20 cellular contexts compared by ENCODE assay signal in the genomic region with DNA sequence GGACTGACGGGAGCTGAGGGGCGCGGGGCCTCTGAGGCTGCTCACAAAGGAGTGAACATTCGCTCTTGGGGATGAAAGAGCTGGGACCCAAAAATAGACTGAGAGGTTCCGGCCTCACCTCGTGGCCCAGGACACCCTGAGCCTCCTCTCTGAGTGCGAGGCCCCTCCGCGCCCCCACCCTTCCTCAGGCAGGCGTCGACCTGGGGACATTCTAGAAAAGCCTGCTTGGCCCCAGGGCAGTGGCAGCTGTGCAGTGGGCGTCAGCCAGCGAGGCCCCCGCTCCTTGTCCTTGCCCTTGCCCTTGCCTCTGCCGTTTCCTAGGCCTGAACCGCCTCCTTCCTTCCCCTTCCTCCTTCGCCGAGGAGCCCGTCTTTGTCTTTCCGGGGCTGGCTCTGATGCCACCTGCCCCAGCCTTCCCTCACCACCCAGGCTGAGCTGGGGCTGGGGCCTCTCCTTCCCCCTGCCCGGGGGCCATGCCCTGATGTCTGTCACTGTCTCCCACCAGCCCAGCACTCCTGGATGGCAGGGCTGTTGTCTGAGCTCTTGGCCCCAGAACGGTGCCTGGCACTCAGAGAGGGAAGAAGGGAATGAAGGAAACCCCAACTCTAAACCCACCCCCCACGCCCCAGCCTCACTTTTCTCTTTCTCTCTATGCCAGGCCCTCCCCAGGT.
DNase-seq lines count a peak whose midpoint lies in the region; ATAC-seq, FAIRE-seq and TF ChIP-seq lines count a peak whose summit lies in the region.
"Had no signal": no experiment of that assay in that cellular context is flagged by ENCODE, and none has a peak within 500 bp of the region (broad histone marks: within the 10 kb centered on the region; RNA-seq: fewer than 3 reads in every experiment).

No MANE protein-coding gene starts in this region.

- FAIRE-seq in endothelial cell of umbilical vein (lab: Jason Lieb, UNC): no peak

- H3K4me3 Mint-ChIP-seq in osteocyte (ENCODE audit: unreplicated experiment): no peak overlapping the region
- H3K4me3 Mint-ChIP-seq: activated T-helper 17 cell treated with anti-CD3 and anti-CD28 coated beads, Interleukin-2, amount 50 U/mL, for 72 hours; CD14-positive monocyte; mesothelial cell of epicardium; natural killer cell had no signal

- H3K27me3 Mint-ChIP-seq in osteocyte (ENCODE audit: unreplicated experiment): peaks cover 4% of the 10 kb centered on the region
- H3K27me3 Mint-ChIP-seq: activated T-helper 17 cell treated with anti-CD3 and anti-CD28 coated beads, Interleukin-2, amount 50 U/mL, for 72 hours had no signal

- no peak for ATAC-seq in left cardiac atrium
- ATAC-seq in heart left ventricle: no peak
- ATAC-seq in upper lobe of left lung (ENCODE audit: low FRiP score in 2 of 2): no peak
- ATAC-seq: activated T-helper 17 cell treated with anti-CD3 and anti-CD28 coated beads, Interleukin-2, amount 50 U/mL, for 72 hours; natural killer cell had no signal

- no peaks in the 10 kb centered on the region for H4K20me1 ChIP-seq in endothelial cell of umbilical vein (replicated peaks; ENCODE audit: control insufficient read depth, extremely low read depth, insufficient read depth, low read length)

- TF ChIP-seq EP300 in upper lobe of left lung (IDR thresholded peaks at IDR 0.05): no peak

- TF ChIP-seq CTCF in heart left ventricle (IDR thresholded peaks at IDR 0.05): no peak
- no peak for TF ChIP-seq CTCF in endothelial cell of umbilical vein (IDR thresholded peaks at IDR 0.05; ENCODE audit: extremely low read depth in 1 of 2, insufficient read depth in 1 of 2, low read depth in 1 of 2, low read length in 2 of 2)
- TF ChIP-seq CTCF in osteocyte (IDR thresholded peaks at IDR 0.05): no peak
- TF ChIP-seq CTCF in upper lobe of left lung (IDR thresholded peaks at IDR 0.05): no peak

- no peaks in the 10 kb centered on the region for H3K4me1 Mint-ChIP-seq in osteocyte (ENCODE audit: unreplicated experiment)
- H3K4me1 Mint-ChIP-seq: activated T-helper 17 cell treated with anti-CD3 and anti-CD28 coated beads, Interleukin-2, amount 50 U/mL, for 72 hours; mesothelial cell of epicardium; natural killer cell had no signal

- intact Hi-C loops in left cardiac atrium (cut with DNase I): no loop called here
- intact Hi-C loops in heart left ventricle (cut with DNase I): no loop called here
- intact Hi-C loops in endothelial cell of umbilical vein (cut with micrococcal nuclease): no loop called here

- no TSS peak for BruUV-seq in endothelial cell of umbilical vein (replicated peaks; lab: Mats Ljungman, UMichigan)

- H3K4me3 ChIP-seq in heart left ventricle (no peak overlapping the region), endothelial cell of umbilical vein (replicated peaks in 1 of 3; ENCODE audit: insufficient read depth in 1 of 3, low read depth in 1 of 3, low read length in 3 of 3) (no peak overlapping the region), upper lobe of left lung (no peak overlapping the region)
- H3K4me3 ChIP-seq: HAP-1, Peyer's patch had no signal

- peak; percentile 13 for DNase-seq in left cardiac atrium
- no peak for DNase-seq in heart left ventricle
- no peak for DNase-seq in endothelial cell of umbilical vein (ENCODE audit: low read depth, low spot score)
- DNase-seq in osteocyte (ENCODE audit: extremely low spot score, unreplicated experiment): peak; percentile 81
- DNase-seq in upper lobe of left lung: peak; percentile 8 to 62
- DNase-seq in A172 (ENCODE audit: low spot score): no peak
- no peak for DNase-seq in DMS79 treated with DMSO at 0.1 percent for 48 hours (lab: John Stamatoyannopoulos, UW)
- DNase-seq in NCI-H226: no peak
- DNase-seq: activated CD4-positive, alpha-beta T cell treated with anti-CD3 and anti-CD28 coated beads for 4 hours; Calu3; EL; natural killer cell; NCI-H1694; NCI-H2171; NCI-H524 treated with DMSO at 0.1 percent for 48 hours had no signal

- H3K27ac ChIP-seq in heart left ventricle (no peak overlapping the region), endothelial cell of umbilical vein (ENCODE audit: insufficient read depth, low read depth, low read length) (no peak overlapping the region), upper lobe of left lung (no peak overlapping the region)
- H3K27ac ChIP-seq: Peyer's patch had no signal

- peaks cover 9% of the 10 kb centered on the region for H3K9me3 Mint-ChIP-seq in osteocyte (ENCODE audit: unreplicated experiment)
- H3K9me3 Mint-ChIP-seq: activated T-helper 17 cell treated with anti-CD3 and anti-CD28 coated beads, Interleukin-2, amount 50 U/mL, for 72 hours; natural killer cell had no signal

- POLR2A ChIA-PET in endothelial cell of umbilical vein (lab: Charles Lee): no interaction called here

- H3K36me3 Mint-ChIP-seq in osteocyte (ENCODE audit: unreplicated experiment): no peaks in the 10 kb centered on the region
- H3K36me3 Mint-ChIP-seq: mesothelial cell of epicardium, natural killer cell had no signal

- TF ChIP-seq POLR2A in heart left ventricle (IDR thresholded peaks at IDR 0.05): no peak
- no peak for TF ChIP-seq POLR2A in endothelial cell of umbilical vein (IDR thresholded peaks at IDR 0.05; ENCODE audit: low read depth, low read length)
- no peak for TF ChIP-seq POLR2A in upper lobe of left lung (IDR thresholded peaks at IDR 0.05)

- H3K36me3 ChIP-seq in heart left ventricle (no peaks in the 10 kb centered on the region), endothelial cell of umbilical vein (ENCODE audit: control insufficient read depth in 2 of 2, extremely low read depth in 1 of 2, insufficient read depth in 2 of 2, low read length in 2 of 2) (no peaks in the 10 kb centered on the region), upper lobe of left lung (no peaks in the 10 kb centered on the region)
- H3K36me3 ChIP-seq: HAP-1, Peyer's patch had no signal

- H2AFZ ChIP-seq in endothelial cell of umbilical vein (ENCODE audit: low read depth, low read length): peak overlapping the region; percentile 30

- H3K27ac Mint-ChIP-seq in osteocyte (ENCODE audit: unreplicated experiment): no peak overlapping the region
- H3K27ac Mint-ChIP-seq: activated T-helper 17 cell treated with anti-CD3 and anti-CD28 coated beads, Interleukin-2, amount 50 U/mL, for 72 hours; CD14-positive monocyte; mesothelial cell of epicardium; natural killer cell had no signal

- H3K9ac ChIP-seq in endothelial cell of umbilical vein (replicated peaks; ENCODE audit: extremely low read depth, insufficient read depth, low read length): no peak overlapping the region

- no peak overlapping the region for H3K4me2 ChIP-seq in endothelial cell of umbilical vein (ENCODE audit: insufficient read depth, low read length)

- CTCF ChIA-PET in endothelial cell of umbilical vein (lab: Charles Lee): no interaction called here

- H3K4me1 ChIP-seq in heart left ventricle: no peaks in the 10 kb centered on the region
- no peaks in the 10 kb centered on the region for H3K4me1 ChIP-seq in endothelial cell of umbilical vein (ENCODE audit: control insufficient read depth, extremely low read depth, insufficient read depth, low read length)
- no peaks in the 10 kb centered on the region for H3K4me1 ChIP-seq in upper lobe of left lung
- H3K4me1 ChIP-seq: HAP-1, Peyer's patch had no signal

- no peaks in the 10 kb centered on the region for H3K9me1 ChIP-seq in endothelial cell of umbilical vein (replicated peaks; ENCODE audit: control insufficient read depth, extremely low read depth, insufficient read depth, low read length)

- no peaks in the 10 kb centered on the region for H3K79me2 ChIP-seq in endothelial cell of umbilical vein (ENCODE audit: control insufficient read depth, insufficient read depth, low read length)

- WGBS in heart left ventricle, 4 donors: 48 to 67% (median 52%) methylated on average over 20 to 23 of the region's 23 CpGs
- 65 to 69% methylated on average over 19 to 22 of the region's 23 CpGs for WGBS in upper lobe of left lung, 2 donors

- dilution Hi-C loops in endothelial cell of umbilical vein (cut with MboI; ENCODE audit: extremely low pct_ligation_motif_present, low sequenced_read_pairs): no loop called here

- H3K27me3 ChIP-seq in heart left ventricle: peaks cover 0 to 5% (median 0%) of the 10 kb centered on the region in 9 donors
- no peaks in the 10 kb centered on the region for H3K27me3 ChIP-seq in endothelial cell of umbilical vein (ENCODE audit: control insufficient read depth in 2 of 2, insufficient read depth in 2 of 2, low read length in 2 of 2)
- no peaks in the 10 kb centered on the region for H3K27me3 ChIP-seq in upper lobe of left lung
- H3K27me3 ChIP-seq: Peyer's patch had no signal

- H3K9me3 ChIP-seq in heart left ventricle (peaks cover 0 to 9% (median 0%) of the 10 kb centered on the region in 12 donors), endothelial cell of umbilical vein (replicated peaks; ENCODE audit: control insufficient read depth, insufficient read depth, low read length) (no peaks in the 10 kb centered on the region), upper lobe of left lung (peaks cover 0 to 4% (median 0%) of the 10 kb centered on the region in 4 donors)
- H3K9me3 ChIP-seq: HAP-1, Peyer's patch had no signal

TF ChIP-seq in endothelial cell of umbilical vein, 7 proteins besides CTCF, POLR2A, EP300 and RAD21:
- TF ChIP-seq JUN (IDR thresholded peaks at IDR 0.05; ENCODE audit: borderline replicate concordance, insufficient read depth, insufficient read length, low read depth) (no peak), MYC (IDR thresholded peaks at IDR 0.05; ENCODE audit: low read depth, low read length) (no peak), GATA2 (IDR thresholded peaks at IDR 0.05; ENCODE audit: insufficient read depth, insufficient read length, low read depth, low read length) (no peak), EZH2 (IDR thresholded peaks at IDR 0.05; ENCODE audit: borderline replicate concordance, low read depth, low read length, severe bottlenecking) (no peak), FOS (IDR thresholded peaks at IDR 0.05; ENCODE audit: borderline replicate concordance, insufficient read depth, low read length) (no peak), POLR2AphosphoS5 (IDR thresholded peaks at IDR 0.05; ENCODE audit: insufficient read depth, low read depth, low read length) (no peak)
- TF ChIP-seq, protein P1, sequence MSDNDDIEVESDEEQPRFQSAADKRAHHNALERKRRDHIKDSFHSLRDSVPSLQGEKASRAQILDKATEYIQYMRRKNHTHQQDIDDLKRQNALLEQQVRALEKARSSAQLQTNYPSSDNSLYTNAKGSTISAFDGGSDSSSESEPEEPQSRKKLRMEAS (IDR thresholded peaks at IDR 0.05; ENCODE audit: insufficient read depth, insufficient read length): no peak

Comparison
In these comparisons a context has a peak if more than half of its experiments do, and no peak if none do; other contexts are left out.
1. DNase-seq: peak in left cardiac atrium (single experiment), osteocyte (single experiment) and upper lobe of left lung (2 of 2); none in heart left ventricle (0 of 5), endothelial cell of umbilical vein (single experiment), A172 (single experiment), DMS79 treated with DMSO at 0.1 percent for 48 hours (single experiment) and NCI-H226 (single experiment).